10 cellular contexts compared by ENCODE assay signal in the genomic region with DNA sequence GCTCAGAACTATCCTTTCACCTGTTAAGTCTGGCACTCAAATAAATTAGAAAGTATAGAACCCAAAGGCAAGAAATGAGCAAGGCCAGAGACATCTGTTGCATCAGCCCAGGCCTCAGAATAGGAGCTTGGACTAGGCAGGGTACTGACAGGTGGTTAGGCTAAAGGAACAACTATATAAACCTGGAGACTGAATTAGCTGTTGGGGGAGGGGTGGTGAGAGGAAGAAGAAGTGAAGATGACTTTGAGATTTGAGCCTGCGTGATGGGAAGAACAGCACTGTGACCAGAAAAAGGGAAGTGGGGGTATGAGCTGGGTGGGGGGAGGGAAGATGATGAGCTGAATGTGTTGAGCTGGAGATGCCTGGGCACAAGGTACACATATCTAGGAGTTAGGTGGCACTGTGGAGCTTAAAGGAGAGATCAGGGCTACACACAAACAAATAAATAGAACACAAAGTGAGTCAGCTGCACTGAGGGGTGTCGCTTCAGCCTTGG.
DNase-seq lines count a peak whose midpoint lies in the region; ATAC-seq and TF ChIP-seq lines count a peak whose summit lies in the region.
"Had no signal": no experiment of that assay in that cellular context is flagged by ENCODE, and none has a peak within 500 bp of the region (broad histone marks: within the 10 kb centered on the region; RNA-seq: fewer than 3 reads in every experiment).

No MANE protein-coding gene starts in this region.

- H2AFZ ChIP-seq in OCI-LY3 (ENCODE audit: low read depth, low read length) (no peak overlapping the region), neural progenitor cell (replicated peaks) (no peak overlapping the region)

- H3K4me2 ChIP-seq in OCI-LY3 (ENCODE audit: low read length) (peak overlapping the region; percentile 82), neural progenitor cell (no peak overlapping the region)

- H3K4me1 Mint-ChIP-seq in nephron progenitor cell (peaks cover 3% of the 10 kb centered on the region), neural progenitor cell (no peaks in the 10 kb centered on the region)
- H3K4me1 Mint-ChIP-seq in activated CD8-positive, alpha-beta memory T cell treated with anti-CD3 and anti-CD28 coated beads, Interleukin-2, amount 10 ng/mL, durations not matched to agents 7 days and 5 days = peaks cover 8% of the 10 kb centered on the region

- no peaks in the 10 kb centered on the region for H3K36me3 ChIP-seq in OCI-LY3 (replicated peaks; ENCODE audit: low read depth, low read length)
- H3K36me3 ChIP-seq in neural progenitor cell = no peaks in the 10 kb centered on the region

- H4K20me1 ChIP-seq in OCI-LY3 (ENCODE audit: insufficient read depth, low read length) = no peaks in the 10 kb centered on the region
- no peaks in the 10 kb centered on the region for H4K20me1 ChIP-seq in neural progenitor cell (ENCODE audit: low read depth)

- peak overlapping the region; percentile 81 for H3K9ac ChIP-seq in OCI-LY3 (ENCODE audit: low read length)
- no peak overlapping the region for H3K9ac ChIP-seq in neural progenitor cell

- peaks cover 94% of the 10 kb centered on the region for H3K4me1 ChIP-seq in OCI-LY3 (ENCODE audit: low read length)
- H3K4me1 ChIP-seq in neural progenitor cell = no peaks in the 10 kb centered on the region
- H3K4me1 ChIP-seq: testis had no signal

- H3K27ac ChIP-seq in OCI-LY3 (ENCODE audit: low read length) (peak overlapping the region; percentile 100), neural progenitor cell (no peak overlapping the region)
- H3K27ac ChIP-seq: epithelial cell of prostate, testis had no signal

- H3K4me3 Mint-ChIP-seq in nephron progenitor cell (no peak overlapping the region), neural progenitor cell (no peak overlapping the region)
- H3K4me3 Mint-ChIP-seq in activated CD8-positive, alpha-beta memory T cell treated with anti-CD3 and anti-CD28 coated beads, Interleukin-2, amount 10 ng/mL, durations not matched to agents 7 days and 5 days = no peak overlapping the region

- CTCF ChIA-PET in activated CD8-positive, alpha-beta memory T cell treated with anti-CD3 and anti-CD28 coated beads, Interleukin-2, amount 10 ng/mL, durations not matched to agents 7 days and 5 days (lab: Charles Lee) = interaction anchor here (1.0 to 1.3 kb wide), 2 partner anchors 17 to 22 kb away, joined by 3 read pairs; no protein-coding TSS in a partner anchor

- no peaks in the 10 kb centered on the region for H3K9me3 ChIP-seq in OCI-LY3 (ENCODE audit: insufficient read depth, low read length)
- H3K9me3 ChIP-seq in neural progenitor cell (ENCODE audit: low read depth) = no peaks in the 10 kb centered on the region
- H3K9me3 ChIP-seq: testis had no signal

- H3K27ac Mint-ChIP-seq in nephron progenitor cell (peak overlapping the region; percentile 20), neural progenitor cell (no peak overlapping the region)
- no peak overlapping the region for H3K27ac Mint-ChIP-seq in activated CD8-positive, alpha-beta memory T cell treated with anti-CD3 and anti-CD28 coated beads, Interleukin-2, amount 10 ng/mL, durations not matched to agents 7 days and 5 days

- H3K27me3 Mint-ChIP-seq in nephron progenitor cell (ENCODE audit: low read depth, poor library complexity) = peaks cover 4% of the 10 kb centered on the region
- H3K27me3 Mint-ChIP-seq in activated CD8-positive, alpha-beta memory T cell treated with anti-CD3 and anti-CD28 coated beads, Interleukin-2, amount 10 ng/mL, durations not matched to agents 7 days and 5 days = peaks cover 6% of the 10 kb centered on the region
- H3K27me3 Mint-ChIP-seq in neural progenitor cell (ENCODE audit: insufficient read depth, low read depth) = peaks cover 4% of the 10 kb centered on the region

- no peaks in the 10 kb centered on the region for H3F3A ChIP-seq in neural progenitor cell (ENCODE audit: low read depth)

- H3K27me3 ChIP-seq in OCI-LY3 (ENCODE audit: low read depth, low read length) (no peaks in the 10 kb centered on the region), neural progenitor cell (no peaks in the 10 kb centered on the region)
- H3K27me3 ChIP-seq: testis had no signal

- H3K4me3 ChIP-seq in OCI-LY3 (ENCODE audit: low read length) (peak overlapping the region; percentile 61), neural progenitor cell (no peak overlapping the region)
- H3K4me3 ChIP-seq: testis had no signal

- TF ChIP-seq CTCF in OCI-LY3 (IDR thresholded peaks at IDR 0.05; ENCODE audit: low read depth, low read length) (peak; percentile 59), nephron progenitor cell (IDR thresholded peaks at IDR 0.05) (no peak), neural progenitor cell (IDR thresholded peaks at IDR 0.05) (no peak)

- DNase-seq in nephron progenitor cell (no peak), SHP77 treated with DMSO at 0.1 percent for 48 hours (lab: John Stamatoyannopoulos, UW) (no peak), neural progenitor cell (ENCODE audit: low spot score) (no peak), epidermal melanocyte (ENCODE audit: insufficient read length, low spot score) (no peak)
- no peak for DNase-seq in activated CD8-positive, alpha-beta memory T cell treated with anti-CD3 and anti-CD28 coated beads, Interleukin-2, amount 10 ng/mL, durations not matched to agents 7 days and 5 days
- DNase-seq: testis had no signal

- H3K36me3 Mint-ChIP-seq in nephron progenitor cell (ENCODE audit: low read depth) = no peaks in the 10 kb centered on the region
- H3K36me3 Mint-ChIP-seq in activated CD8-positive, alpha-beta memory T cell treated with anti-CD3 and anti-CD28 coated beads, Interleukin-2, amount 10 ng/mL, durations not matched to agents 7 days and 5 days = peaks cover 7% of the 10 kb centered on the region
- no peaks in the 10 kb centered on the region for H3K36me3 Mint-ChIP-seq in neural progenitor cell

- no peaks in the 10 kb centered on the region for H3K9me3 Mint-ChIP-seq in nephron progenitor cell
- H3K9me3 Mint-ChIP-seq in activated CD8-positive, alpha-beta memory T cell treated with anti-CD3 and anti-CD28 coated beads, Interleukin-2, amount 10 ng/mL, durations not matched to agents 7 days and 5 days (ENCODE audit: low read depth) = no peaks in the 10 kb centered on the region
- H3K9me3 Mint-ChIP-seq in neural progenitor cell = no peaks in the 10 kb centered on the region

- peak; percentile 26 for ATAC-seq in GM18858 (IDR thresholded peaks at IDR 0.05; ENCODE audit: unreplicated experiment)
- peak; percentile 33 for ATAC-seq in HG02763 (IDR thresholded peaks at IDR 0.05; ENCODE audit: unreplicated experiment)
- no peak for ATAC-seq in activated CD8-positive, alpha-beta memory T cell treated with anti-CD3 and anti-CD28 coated beads, Interleukin-2, amount 10 ng/mL, durations not matched to agents 7 days and 5 days

- H3K79me2 ChIP-seq in OCI-LY3 (ENCODE audit: low read length) (no peaks in the 10 kb centered on the region), neural progenitor cell (ENCODE audit: low read depth) (no peaks in the 10 kb centered on the region)
